ENCODE assay signal across 8 cellular contexts in the genomic region with DNA sequence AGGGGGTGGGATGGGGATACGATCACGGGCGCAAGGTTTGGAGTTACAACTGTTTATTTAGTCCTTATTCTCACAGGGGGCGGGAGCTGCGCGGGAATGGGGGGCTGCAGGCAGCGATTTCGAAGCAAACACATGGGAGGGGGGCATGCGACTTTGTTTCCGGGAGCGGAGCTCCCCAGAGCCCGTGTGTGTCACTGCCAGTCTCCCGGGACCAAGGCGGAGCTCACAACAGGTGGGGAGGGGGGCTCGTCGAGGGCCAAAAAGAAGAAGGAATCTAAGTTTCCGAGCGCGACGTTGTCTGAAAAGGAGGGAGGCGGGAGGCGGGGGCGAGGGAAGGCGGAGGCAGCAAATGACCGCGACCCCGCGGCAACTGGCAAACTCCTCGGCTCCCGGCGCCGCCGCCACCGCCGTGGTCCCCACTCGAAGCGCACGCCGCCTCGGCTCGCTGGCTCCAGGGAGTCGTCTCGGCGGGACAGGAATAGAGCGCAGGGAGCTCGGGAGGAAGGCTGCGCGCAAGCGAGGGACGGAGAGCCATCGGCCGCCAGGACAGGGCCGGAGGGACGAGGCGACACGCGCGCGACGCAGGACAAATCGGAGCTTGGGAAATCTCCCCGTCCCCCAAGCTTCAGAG. TPM values are rescaled to one million over a fixed set of nuclear protein-coding genes. Genes with fewer than 3 reads are reported as not detected.
DNase-seq lines count a peak whose midpoint lies in the region; ATAC-seq, FAIRE-seq and TF ChIP-seq lines count a peak whose summit lies in the region.

No MANE protein-coding gene starts in this region.

- TF ChIP-seq CTCF in HCT116 (IDR thresholded peaks at IDR 0.05 in 2 of 3, conservative IDR thresholded peaks at IDR 0.05 in 1 of 3; ENCODE audit: borderline replicate concordance in 1 of 3, insufficient read depth in 1 of 3, low read depth in 2 of 3, low read length in 2 of 3) (no peak), gastroesophageal sphincter (IDR thresholded peaks at IDR 0.05) (no peak), neural cell (IDR thresholded peaks at IDR 0.05; ENCODE audit: poor library complexity, severe bottlenecking) (no peak)

- H3K9ac ChIP-seq in HCT116 (ENCODE audit: low read length), result peak overlapping the region; percentile 58; the same call in 1 of the 2 replicates
- peak overlapping the region; percentile 66 for H3K9ac ChIP-seq in neural cell (ENCODE audit: low read length)

- POLR2A ChIA-PET in HCT116 (lab: Charles Lee), result no interaction called here

- ATAC-seq in HCT116 (no peak), gastroesophageal sphincter (peak; percentile 14), GM18867 (IDR thresholded peaks at IDR 0.05; ENCODE audit: unreplicated experiment) (no peak), HG03095 (IDR thresholded peaks at IDR 0.05; ENCODE audit: unreplicated experiment) (no peak)

- no peak overlapping the region for H2AFZ ChIP-seq in HCT116 (ENCODE audit: low read depth, low read length, poor library complexity, severe bottlenecking)
- no peak overlapping the region for H2AFZ ChIP-seq in neural cell (ENCODE audit: low read depth, low read length)

- no TSS peak for BruUV-seq in HCT116 (replicated peaks; lab: Mats Ljungman, UMichigan)

- intact Hi-C loops in HCT116 (cut with micrococcal nuclease), result loop anchor here (10.0 kb wide), 1 partner anchor 507 kb away; no protein-coding TSS in a partner anchor

- TF ChIP-seq RAD21 in HCT116 (IDR thresholded peaks at IDR 0.05; ENCODE audit: low read depth), result no peak
- TF ChIP-seq RAD21 in neural cell (conservative IDR thresholded peaks at IDR 0.05), result peak; percentile 51

- H3K27me3 ChIP-seq in HCT116 (ENCODE audit: insufficient read depth, low read length), result no peaks in the 10 kb centered on the region
- no peaks in the 10 kb centered on the region for H3K27me3 ChIP-seq in gastroesophageal sphincter
- peaks cover 26% of the 10 kb centered on the region for H3K27me3 ChIP-seq in neural cell (ENCODE audit: insufficient read depth, low read depth, low read length)

- H3K9me2 ChIP-seq in HCT116 (ENCODE audit: insufficient read depth), result no peaks in the 10 kb centered on the region
- H3K9me2 ChIP-seq in neural cell (ENCODE audit: insufficient read depth, low read length), result no peaks in the 10 kb centered on the region

- H3K9me3 ChIP-seq in HCT116 (ENCODE audit: control insufficient read depth in 1 of 2, insufficient read depth in 1 of 2, low read depth in 1 of 2, low read length in 2 of 2), result no peaks in the 10 kb centered on the region
- no peaks in the 10 kb centered on the region for H3K9me3 ChIP-seq in gastroesophageal sphincter
- no peaks in the 10 kb centered on the region for H3K9me3 ChIP-seq in neural cell (ENCODE audit: low read length)

- RAD21 ChIA-PET in HCT116 (lab: Charles Lee; ENCODE audit: low non-redundant PET in 1 of 2, low total read pairs in 2 of 2, uncharacterized antibody in 2 of 2, unreplicated experiment in 2 of 2), result no interaction called here

- CTCF ChIA-PET in HCT116 (lab: Charles Lee), result no interaction called here

- H3K4me1 ChIP-seq in HCT116 (ENCODE audit: control insufficient read depth in 1 of 2, insufficient read depth in 2 of 2, low read length in 2 of 2), result peaks cover 0 to 6% of the 10 kb centered on the region in 2 experiments; a peak in 1 of 4 replicates
- peaks cover 0 to 48% (median 4%) of the 10 kb centered on the region in 3 donors for H3K4me1 ChIP-seq in gastroesophageal sphincter

- H3K4me2 ChIP-seq in HCT116 (ENCODE audit: low read length), result peak overlapping the region; percentile 79
- H3K4me2 ChIP-seq in neural cell (ENCODE audit: low read length), result peak overlapping the region; percentile 82

- H3K36me3 ChIP-seq in HCT116 (ENCODE audit: control insufficient read depth in 1 of 2, insufficient read depth in 2 of 2, low read length in 2 of 2), result no peaks in the 10 kb centered on the region; a peak in 1 of 4 replicates
- H3K36me3 ChIP-seq in gastroesophageal sphincter, result no peaks in the 10 kb centered on the region
- no peaks in the 10 kb centered on the region for H3K36me3 ChIP-seq in neural cell (ENCODE audit: insufficient read depth, low read length)

- WGBS in gastroesophageal sphincter (ENCODE audit: low coverage in 1 of 2), 2 donors, result 1 to 3% methylated on average over 12 to 22 of the region's 62 CpGs

- H3K27ac ChIP-seq in HCT116 (ENCODE audit: low read depth, low read length) (no peak overlapping the region; the same call in 1 of the 2 replicates), gastroesophageal sphincter (peak overlapping the region; percentile 96 to 100 (median 100)), neural cell (ENCODE audit: low read length) (no peak overlapping the region)

- TF ChIP-seq EP300 in gastroesophageal sphincter (IDR thresholded peaks at IDR 0.05), result no peak
- TF ChIP-seq EP300 in neural cell (conservative IDR thresholded peaks at IDR 0.05; ENCODE audit: poor library complexity, severe bottlenecking), result no peak

- peaks cover 9% of the 10 kb centered on the region for H3F3A ChIP-seq in neural cell (ENCODE audit: insufficient read depth, low read length, poor library complexity, severe bottlenecking)

- TF ChIP-seq POLR2A in HCT116 (IDR thresholded peaks at IDR 0.05; ENCODE audit: borderline replicate concordance, extremely low read depth, insufficient read depth, insufficient read length), result no peak
- peak; percentile 19 to 29 for TF ChIP-seq POLR2A in gastroesophageal sphincter (IDR thresholded peaks at IDR 0.05)

- H4K20me1 ChIP-seq in HCT116 (ENCODE audit: insufficient read depth) (no peaks in the 10 kb centered on the region), neural cell (ENCODE audit: insufficient read depth) (no peaks in the 10 kb centered on the region)

- H3K4me3 ChIP-seq in HCT116 (replicated peaks in 1 of 2; ENCODE audit: low read depth in 1 of 2, low read length in 2 of 2) (peak overlapping the region; percentile 52 to 62; a peak in 2 of 4 replicates), gastroesophageal sphincter (peak overlapping the region; percentile 61 to 89), neural cell (ENCODE audit: low read length) (peak overlapping the region; percentile 84)

- no peak for DNase-seq in HCT116 (ENCODE audit: low read depth, low spot score)
- DNase-seq in RCC 7860 (ENCODE audit: low spot score), result peak; percentile 72
- peak; percentile 52 for DNase-seq in activated naive CD4-positive, alpha-beta T cell treated with Interleukin-2 at 50 U/mL for 16 hours
- peak; percentile 42 for DNase-seq in superior temporal gyrus (ENCODE audit: extremely low spot score)

- FAIRE-seq in RCC 7860 (lab: Jason Lieb, UNC), result no peak

- H3K79me2 ChIP-seq in HCT116 (ENCODE audit: insufficient read depth, low read length) (no peaks in the 10 kb centered on the region), neural cell (replicated peaks; ENCODE audit: insufficient read depth, low read length) (no peaks in the 10 kb centered on the region)

TF ChIP-seq in HCT116, 20 proteins besides CTCF, POLR2A, EP300 and RAD21:
- no peak for TF ChIP-seq SIN3A (IDR thresholded peaks at IDR 0.05; ENCODE audit: low read depth)
- TF ChIP-seq CEBPB (IDR thresholded peaks at IDR 0.05; ENCODE audit: low read depth), result no peak

TF ChIP-seq in neural cell, 6 proteins besides CTCF, POLR2A, EP300 and RAD21:
- TF ChIP-seq SMC3 (conservative IDR thresholded peaks at IDR 0.05; ENCODE audit: poor library complexity) (peak; percentile 23), POLR2AphosphoS5 (IDR thresholded peaks at IDR 0.05) (peak; percentile 36), EZH2 (IDR thresholded peaks at IDR 0.05; ENCODE audit: borderline replicate concordance, insufficient read depth, low read length, poor library complexity, severe bottlenecking) (no peak), TAF1 (IDR thresholded peaks at IDR 0.05; ENCODE audit: low read depth) (no peak), MXI1 (conservative IDR thresholded peaks at IDR 0.05; ENCODE audit: poor library complexity, severe bottlenecking) (peak; percentile 23)

RNA-seq across cellular contexts. Expression of a gene that starts 1.4 kb away (rescaled TPM):
- total RNA-seq in HCT116 (2021; ENCODE audit: unreplicated experiment) (11.4 TPM), gastroesophageal sphincter (100 to 1,000 TPM; 169 to 300 (median 202) TPM)
- polyA plus RNA-seq in HCT116 (2012), result 4.2 and 5.4 TPM in 2 replicates
- 5.6 and 6.1 TPM in 2 replicates for polyA plus RNA-seq in neural cell
- 53.6 and 55.8 TPM in 2 replicates for polyA minus RNA-seq in neural cell

Comparison
In these comparisons a context has a peak if more than half of its experiments do, and no peak if none do; other contexts are left out.
1. H3K27ac ChIP-seq: peak in gastroesophageal sphincter (4 of 4); none in HCT116 (single experiment) and neural cell (single experiment).
2. RNA of a gene that starts 1.4 kb away (total RNA-seq): 169 to 300 TPM in gastroesophageal sphincter; 11.4 TPM in HCT116 (single experiment); every median in the first group is over 10 times any median in the second.
3. Peak in every context shown above with its lines, with median percentiles within 50 percentile points of each other: H3K4me3 ChIP-seq.